ENCODE assay signal across 1 cellular context in the genomic region with DNA sequence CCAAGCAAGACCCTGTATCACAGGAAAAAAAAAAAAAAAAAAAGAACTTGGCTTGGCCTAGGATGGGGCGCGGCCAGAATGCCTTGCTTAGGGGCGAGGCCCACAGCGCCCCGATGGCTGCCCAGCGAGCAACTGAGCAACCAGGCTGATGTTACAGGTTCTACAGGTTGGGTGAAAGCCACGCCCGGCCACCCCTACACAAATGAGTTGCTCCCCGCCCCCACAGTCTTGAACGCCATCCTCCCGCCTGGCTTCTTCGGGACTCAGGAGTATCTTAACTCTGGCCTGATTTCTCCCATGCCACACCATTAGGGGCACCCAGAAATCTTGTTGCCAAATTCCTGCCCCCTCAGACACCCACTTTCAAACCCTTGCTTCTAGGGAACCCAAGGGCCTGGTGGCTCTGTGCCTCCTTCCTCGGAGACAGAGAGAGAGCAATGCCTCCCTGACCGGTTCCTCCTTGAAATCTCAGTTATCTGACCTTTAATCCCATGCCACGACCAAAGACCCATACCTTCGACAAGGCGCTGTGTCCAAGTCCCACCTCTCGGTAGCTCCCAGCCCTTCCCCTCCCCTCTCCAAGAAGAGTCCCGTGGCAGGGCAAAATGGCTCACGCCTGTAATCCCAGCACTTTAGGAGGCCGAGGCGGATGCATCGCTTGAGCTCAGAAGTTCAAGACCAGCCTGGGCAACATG.
TF ChIP-seq lines count a peak whose summit lies in the region.

No MANE protein-coding gene starts in this region.

TF ChIP-seq in K562, 482 proteins besides CTCF, POLR2A, EP300 and RAD21:
- TF ChIP-seq EGR1 (conservative IDR thresholded peaks at IDR 0.05) (peak; percentile 57), PRDM10 (IDR thresholded peaks at IDR 0.05; ENCODE audit: partially characterized antibody) (peak; percentile 53), BCLAF1 (IDR thresholded peaks at IDR 0.05; ENCODE audit: borderline replicate concordance in 1 of 2, control insufficient read depth in 1 of 2, low read depth in 2 of 2, low read length in 1 of 2) (no peak), PCBP1 (IDR thresholded peaks at IDR 0.05; ENCODE audit: low read depth, low read length, poor library complexity, severe bottlenecking) (no peak), POU5F1 (IDR thresholded peaks at IDR 0.05; ENCODE audit: borderline replicate concordance, low read depth, low read length, partially characterized antibody) (no peak), ELK3 (CRISPR knock-in tag; IDR thresholded peaks at IDR 0.05) (no peak)
